22 cellular contexts compared by ENCODE assay signal in the genomic region with DNA sequence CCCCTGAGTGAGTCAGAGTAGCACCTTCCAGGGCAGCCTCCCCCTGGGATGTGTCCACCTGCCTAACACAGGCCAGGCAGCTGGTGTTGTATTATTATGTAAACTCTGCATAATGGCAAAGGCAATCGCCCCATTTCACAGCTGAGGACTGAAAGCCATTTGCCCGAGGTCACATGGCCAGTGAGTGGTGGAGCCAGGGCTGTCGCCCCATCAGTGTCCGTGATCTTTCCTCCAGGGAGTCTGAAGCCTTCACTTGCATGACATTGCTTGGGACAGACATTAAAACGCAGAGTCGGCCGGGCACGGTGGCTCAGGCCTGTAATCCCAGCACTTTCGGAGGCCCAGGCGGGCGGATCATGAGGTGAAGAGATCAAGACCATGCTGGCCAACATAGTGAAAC.
DNase-seq lines count a peak whose midpoint lies in the region; ATAC-seq, FAIRE-seq and TF ChIP-seq lines count a peak whose summit lies in the region.
"Had no signal": no experiment of that assay in that cellular context is flagged by ENCODE, and none has a peak within 500 bp of the region (broad histone marks: within the 10 kb centered on the region; RNA-seq: fewer than 3 reads in every experiment).

No MANE protein-coding gene starts in this region.

- H4K91ac ChIP-seq in H1 (replicated peaks; ENCODE audit: insufficient read length, low read length) (no peak overlapping the region), mesenchymal stem cell (ENCODE audit: low read length) (no peak overlapping the region)

- H3K18ac ChIP-seq in H1 (ENCODE audit: extremely low read depth, low read length), result no peak overlapping the region
- H3K18ac ChIP-seq in mesenchymal stem cell (ENCODE audit: low read depth in 1 of 2, low read length in 2 of 2), result peak overlapping the region in 1 of 2 experiments; percentile 69

- H4K20me1 ChIP-seq in H1 (replicated peaks in 1 of 2; ENCODE audit: control insufficient read depth in 1 of 2, insufficient read depth in 2 of 2, low read length in 2 of 2), result no peaks in the 10 kb centered on the region
- H4K20me1 ChIP-seq: BLaER1 had no signal

- H3K56ac ChIP-seq in H1 (replicated peaks; ENCODE audit: insufficient read length, low read depth, low read length), result no peak overlapping the region

- H3K4ac ChIP-seq in H1 (replicated peaks; ENCODE audit: insufficient read length, low read depth, low read length) (no peak overlapping the region), mesenchymal stem cell (ENCODE audit: low read depth in 1 of 2, low read length in 2 of 2) (peak overlapping the region in 1 of 2 experiments; percentile 71)

- H2BK120ac ChIP-seq in H1 (replicated peaks; ENCODE audit: low read depth, low read length) (no peak overlapping the region), mesenchymal stem cell (ENCODE audit: low read depth, low read length) (no peak overlapping the region)

- H3K27ac Mint-ChIP-seq in effector memory CD8-positive, alpha-beta T cell, result no peak overlapping the region
- H3K27ac Mint-ChIP-seq: B cell; CD4-positive, CD25-positive, alpha-beta regulatory T cell; CD8-positive, alpha-beta T cell had no signal

- H3K4me3 Mint-ChIP-seq in effector memory CD8-positive, alpha-beta T cell, result no peak overlapping the region
- H3K4me3 Mint-ChIP-seq: B cell; CD4-positive, CD25-positive, alpha-beta regulatory T cell; CD8-positive, alpha-beta T cell had no signal

- H2AFZ ChIP-seq in H1 (ENCODE audit: low read length) (no peak overlapping the region), mesenchymal stem cell (ENCODE audit: low read depth, low read length) (no peak overlapping the region)

- H3K4me2 ChIP-seq in H1 (ENCODE audit: insufficient read depth in 1 of 2, low read depth in 2 of 2, low read length in 2 of 2), result no peak overlapping the region
- H3K4me2 ChIP-seq in mesenchymal stem cell (ENCODE audit: low read length, poor library complexity, severe bottlenecking), result no peak overlapping the region
- H3K4me2 ChIP-seq: BLaER1 had no signal

- ATAC-seq in upper lobe of right lung (peak; percentile 15), HG03159 (IDR thresholded peaks at IDR 0.05; ENCODE audit: unreplicated experiment) (no peak)
- no peak for ATAC-seq in effector memory CD8-positive, alpha-beta T cell (replicated peaks)
- ATAC-seq: CD8-positive, alpha-beta T cell; GM12878 had no signal

- no peak overlapping the region for H4K5ac ChIP-seq in H1 (ENCODE audit: insufficient read length, low read depth, low read length)

- TF ChIP-seq CTCF in H1 (IDR thresholded peaks at IDR 0.05; ENCODE audit: control extremely low read depth in 1 of 3, insufficient read depth in 1 of 3, low read depth in 1 of 3, low read length in 3 of 3), result no peak
- TF ChIP-seq CTCF in upper lobe of right lung (IDR thresholded peaks at IDR 0.05), result no peak

- H3K23ac ChIP-seq in H1 (ENCODE audit: insufficient read length), result no peak overlapping the region
- no peak overlapping the region for H3K23ac ChIP-seq in mesenchymal stem cell (ENCODE audit: low read length in 2 of 2)

- peaks cover 9 to 35% of the 10 kb centered on the region in 2 donors for H3K27me3 Mint-ChIP-seq in effector memory CD8-positive, alpha-beta T cell
- H3K27me3 Mint-ChIP-seq: CD4-positive, CD25-positive, alpha-beta regulatory T cell had no signal

- TF ChIP-seq RAD21 in H1 (IDR thresholded peaks at IDR 0.05 in 1 of 2, conservative IDR thresholded peaks at IDR 0.05 in 1 of 2; ENCODE audit: low read depth in 2 of 2, low read length in 2 of 2), result no peak

- H2BK15ac ChIP-seq in H1 (ENCODE audit: low read length), result peak overlapping the region; percentile 16; the same call in 1 of the 2 replicates
- H2BK15ac ChIP-seq in mesenchymal stem cell (ENCODE audit: low read depth, poor library complexity, severe bottlenecking), result peak overlapping the region; percentile 29

- no peak for FAIRE-seq in H1 (lab: Jason Lieb, UNC)
- FAIRE-seq: A204.1, D721Med, GM12878, GM19239 had no signal

- 87% methylated on average over 11 of the region's 11 CpGs; no CpG with 5 or more reads in 1 of the 2 experiments for WGBS in H1 (ENCODE audit: extremely low coverage in 1 of 2, insufficient coverage in 1 of 2, insufficient read length in 1 of 2, insufficient replicate concordance in 2 of 2, low coverage in 1 of 2, low lambda C conversion rate in 2 of 2, missing lambda C conversion rate in 1 of 2), 2 experiments
- 96% methylated on average over 9 of the region's 11 CpGs for WGBS in mesenchymal stem cell

- POLR2A ChIA-PET in H1 (lab: Charles Lee; ENCODE audit: partially characterized antibody), result no interaction called here

- TF ChIP-seq EP300 in H1 (IDR thresholded peaks at IDR 0.05; ENCODE audit: borderline replicate concordance in 1 of 2, low read depth in 2 of 2, low read length in 2 of 2), result no peak

- DNase-seq in H1 (ENCODE audit: low read depth in 1 of 2, low spot score in 2 of 2) (no peak), mesenchymal stem cell (no peak), upper lobe of right lung (no peak), COLO668 (lab: John Stamatoyannopoulos, UW; ENCODE audit: unreplicated experiment) (no peak)
- no peak for DNase-seq in effector memory CD8-positive, alpha-beta T cell
- DNase-seq: CD4-positive, CD25-positive, alpha-beta regulatory T cell; CD8-positive, alpha-beta T cell; DMS 273 treated with DMSO at 0.1 percent for 48 hours; DMS79; EL; GDM1; GOT3; H7; HCEC 1CT had no signal

- intact Hi-C loops in upper lobe of right lung (cut with DNase I), result no loop called here

- H3K14ac ChIP-seq in H1 (ENCODE audit: insufficient read length), result no peak overlapping the region
- H3K14ac ChIP-seq in mesenchymal stem cell (ENCODE audit: low read length in 2 of 2), result peak overlapping the region in 1 of 2 experiments; percentile 80

- H3K4me3 ChIP-seq in H1 (ENCODE audit: extremely low read depth in 1 of 4, insufficient read depth in 2 of 4, low read depth in 3 of 4, low read length in 4 of 4) (no peak overlapping the region), mesenchymal stem cell (ENCODE audit: insufficient read depth in 1 of 2, low read depth in 1 of 2, low read length in 2 of 2) (no peak overlapping the region), upper lobe of right lung (no peak overlapping the region)
- H3K4me3 ChIP-seq: BLaER1, GM12878 had no signal

- H3K27ac ChIP-seq in H1 (ENCODE audit: low read depth, low read length), result no peak overlapping the region
- no peak overlapping the region for H3K27ac ChIP-seq in mesenchymal stem cell (ENCODE audit: low read length, poor library complexity, severe bottlenecking)
- H3K27ac ChIP-seq in upper lobe of right lung, result no peak overlapping the region
- H3K27ac ChIP-seq: BLaER1, C4-2B had no signal

- no peaks in the 10 kb centered on the region for H3K4me1 Mint-ChIP-seq in effector memory CD8-positive, alpha-beta T cell (ENCODE audit: low read depth in 2 of 2)
- H3K4me1 Mint-ChIP-seq: B cell; CD4-positive, CD25-positive, alpha-beta regulatory T cell had no signal

- no peak overlapping the region; the same call in 1 of the 2 replicates for H2BK5ac ChIP-seq in H1 (ENCODE audit: low read depth, low read length)
- no peak overlapping the region for H2BK5ac ChIP-seq in mesenchymal stem cell (ENCODE audit: low read depth, low read length, poor library complexity, severe bottlenecking)

- no peak overlapping the region for H2BK20ac ChIP-seq in H1 (ENCODE audit: low read length)

- H3K4me1 ChIP-seq in H1 (replicated peaks in 1 of 4; ENCODE audit: control insufficient read depth in 3 of 4, insufficient read depth in 4 of 4, low read length in 3 of 4) (peaks cover 0 to 2% (median 1%) of the 10 kb centered on the region in 4 experiments; a peak in 1 of 7 replicates), mesenchymal stem cell (ENCODE audit: control insufficient read depth, insufficient read depth, low read depth, low read length) (no peaks in the 10 kb centered on the region), upper lobe of right lung (no peaks in the 10 kb centered on the region)
- H3K4me1 ChIP-seq: BLaER1 had no signal

- H3K9ac ChIP-seq in H1 (replicated peaks in 1 of 4; ENCODE audit: extremely low read depth in 1 of 4, low read depth in 3 of 4, low read length in 3 of 4) (no peak overlapping the region), mesenchymal stem cell (ENCODE audit: low read length) (no peak overlapping the region)
- H3K9ac ChIP-seq: BLaER1 had no signal

- CTCF ChIA-PET in H1 (lab: Charles Lee; ENCODE audit: partially characterized antibody), result interaction anchor here (0.6 to 1.2 kb wide), 2 partner anchors 27 to 150 kb away, joined by 3 read pairs; no protein-coding TSS in a partner anchor

- no peak overlapping the region for H2AK5ac ChIP-seq in H1 (ENCODE audit: low read depth, low read length)
- H2AK5ac ChIP-seq in mesenchymal stem cell (ENCODE audit: low read length, severe bottlenecking), result no peak overlapping the region

- no peaks in the 10 kb centered on the region for H3K79me2 ChIP-seq in H1 (ENCODE audit: control insufficient read depth in 1 of 2, insufficient read depth in 2 of 2, low read length in 2 of 2)

- H3K79me1 ChIP-seq in H1 (ENCODE audit: low read depth, low read length) (no peaks in the 10 kb centered on the region), mesenchymal stem cell (replicated peaks; ENCODE audit: low read length, poor library complexity, severe bottlenecking) (no peaks in the 10 kb centered on the region)

- no peak for TF ChIP-seq POLR2A in H1 (IDR thresholded peaks at IDR 0.05; ENCODE audit: control extremely low read depth in 1 of 2, low read depth in 2 of 2, low read length in 2 of 2)

- H3K36me3 Mint-ChIP-seq in effector memory CD8-positive, alpha-beta T cell (ENCODE audit: insufficient read depth), result no peaks in the 10 kb centered on the region
- H3K36me3 Mint-ChIP-seq: CD4-positive, CD25-positive, alpha-beta regulatory T cell; CD8-positive, alpha-beta T cell had no signal

- H4K8ac ChIP-seq in H1 (ENCODE audit: extremely low read depth, insufficient read depth, low read length) (no peak overlapping the region), mesenchymal stem cell (ENCODE audit: low read length) (no peak overlapping the region)

- H3K9me3 ChIP-seq in H1 (ENCODE audit: insufficient read depth in 2 of 2, low read depth in 1 of 2, low read length in 1 of 2) (no peaks in the 10 kb centered on the region), mesenchymal stem cell (ENCODE audit: control insufficient read depth, low read length) (peaks cover 17% of the 10 kb centered on the region), upper lobe of right lung (no peaks in the 10 kb centered on the region)

- no peaks in the 10 kb centered on the region for H3K23me2 ChIP-seq in H1 (ENCODE audit: low read depth, low read length)

- H3K27me3 ChIP-seq in H1 (replicated peaks in 1 of 4; ENCODE audit: control insufficient read depth in 3 of 4, extremely low read depth in 1 of 4, insufficient read depth in 3 of 4, low read length in 3 of 4) (no peaks in the 10 kb centered on the region; a peak in 1 of 7 replicates), mesenchymal stem cell (ENCODE audit: control insufficient read depth in 1 of 2, insufficient read depth in 1 of 2, low read length in 2 of 2) (peaks cover 0 to 52% of the 10 kb centered on the region in 2 experiments), upper lobe of right lung (no peaks in the 10 kb centered on the region)
- H3K27me3 ChIP-seq: BLaER1 had no signal

- H3K9me3 Mint-ChIP-seq in effector memory CD8-positive, alpha-beta T cell, result no peaks in the 10 kb centered on the region

- no peaks in the 10 kb centered on the region for H3K36me3 ChIP-seq in H1 (ENCODE audit: control insufficient read depth in 2 of 4, insufficient read depth in 4 of 4, low read length in 3 of 4)
- no peaks in the 10 kb centered on the region for H3K36me3 ChIP-seq in mesenchymal stem cell (ENCODE audit: control insufficient read depth in 1 of 2, insufficient read depth in 2 of 2, low read depth in 1 of 2, low read length in 2 of 2)
- no peaks in the 10 kb centered on the region for H3K36me3 ChIP-seq in upper lobe of right lung
- H3K36me3 ChIP-seq: BLaER1 had no signal

- H2BK12ac ChIP-seq in H1 (ENCODE audit: low read depth, low read length) (no peak overlapping the region), mesenchymal stem cell (ENCODE audit: low read length in 2 of 2) (peak overlapping the region; percentile 69 to 87)
